Comparison of ENCODE assay signal across 8 cellular contexts in the genomic region with DNA sequence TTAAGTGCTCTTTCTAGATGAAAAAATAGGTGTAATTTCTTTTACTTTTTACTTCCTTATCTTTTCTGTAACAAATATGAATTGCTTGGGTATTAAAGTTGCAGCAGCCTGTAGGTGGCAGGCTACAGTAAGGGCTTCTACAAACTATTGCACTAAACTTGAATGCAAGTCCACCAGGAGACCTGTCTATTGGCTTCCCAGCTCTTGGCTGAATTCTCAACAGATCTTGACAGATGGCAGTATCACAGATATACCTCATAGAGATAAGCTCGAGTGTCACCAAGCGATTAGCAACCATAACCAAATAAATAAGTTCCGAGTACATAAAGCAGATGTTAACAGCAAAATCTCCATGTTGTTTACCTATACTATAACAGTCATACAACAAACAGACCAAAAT. TPM values are rescaled to one million over a fixed set of nuclear protein-coding genes. Genes with fewer than 3 reads are reported as not detected.
A peak's percentile ranks its signal among the peaks of the same experiment; 100 is the strongest.
DNase-seq lines count a peak whose midpoint lies in the region; ATAC-seq, FAIRE-seq and TF ChIP-seq lines count a peak whose summit lies in the region.

No MANE protein-coding gene starts in this region.

- H3K4me1 ChIP-seq in K562 (replicated peaks in 1 of 2; ENCODE audit: control insufficient read depth in 2 of 2, insufficient read depth in 2 of 2, low read length in 2 of 2) = peaks cover 0 to 1% of the 10 kb centered on the region in 2 experiments; a peak in 1 of 5 replicates

- no peaks in the 10 kb centered on the region for H3K27me3 ChIP-seq in K562 (ENCODE audit: control insufficient read depth in 2 of 2, insufficient read depth in 2 of 2, low read length in 2 of 2)

- no peaks in the 10 kb centered on the region for H3K9me3 ChIP-seq in K562 (replicated peaks; ENCODE audit: control insufficient read depth, insufficient read depth, low read depth, low read length)

- no peak for TF ChIP-seq EP300 in Ishikawa (IDR thresholded peaks at IDR 0.05; ENCODE audit: borderline replicate concordance)
- no peak for TF ChIP-seq EP300 in K562 (IDR thresholded peaks at IDR 0.05; ENCODE audit: low read length)

- TF ChIP-seq RAD21 in Ishikawa (IDR thresholded peaks at IDR 0.05; ENCODE audit: low read depth) (peak; percentile 56), K562 (CRISPR knock-in tag; conservative IDR thresholded peaks at IDR 0.05 in 1 of 2, IDR thresholded peaks at IDR 0.05 in 1 of 2) (peak; percentile 68 to 74)

- H2AFZ ChIP-seq in K562 (ENCODE audit: low read depth, low read length) = no peak overlapping the region; the same call in 1 of the 2 replicates

- H4K20me1 ChIP-seq in K562 (replicated peaks; ENCODE audit: control insufficient read depth, insufficient read depth, low read length) = no peaks in the 10 kb centered on the region

- BruUV-seq in K562 (replicated peaks; lab: Mats Ljungman, UMichigan) = no TSS peak

- in situ Hi-C loops in K562 (cut with MboI) = no loop called here

- 15% methylated on average over 3 of the region's 3 CpGs for WGBS in K562 (ENCODE audit: insufficient coverage, low coverage, missing lambda C conversion rate)

- TF ChIP-seq CTCF in K562 (IDR thresholded peaks at IDR 0.05 in 2 of 3, conservative IDR thresholded peaks at IDR 0.05 in 1 of 3; ENCODE audit: insufficient read depth in 2 of 3, low read depth in 1 of 3, low read length in 3 of 3) = peak; percentile 69 to 86 (median 71)

- no peaks in the 10 kb centered on the region for H3K9me1 ChIP-seq in K562 (ENCODE audit: control insufficient read depth, insufficient read depth, low read length)

- peak; percentile 93 for ATAC-seq in SK-N-SH treated with all-trans-retinoic acid at 6 μM for 48 hours
- peak; percentile 93 for ATAC-seq in K562
- no peak for ATAC-seq in GM18520 (IDR thresholded peaks at IDR 0.05; ENCODE audit: unreplicated experiment)
- ATAC-seq in HG03135 (IDR thresholded peaks at IDR 0.05; ENCODE audit: unreplicated experiment) = no peak

- no peaks in the 10 kb centered on the region for H3K79me2 ChIP-seq in K562 (ENCODE audit: control insufficient read depth, insufficient read depth, low read length)

- intact Hi-C loops in K562 (cut with micrococcal nuclease) = loop anchor here (1.0 to 10.0 kb wide), 2 partner anchors 63 to 159 kb away; no protein-coding TSS in a partner anchor

- no peak overlapping the region for H3K9ac ChIP-seq in K562 (ENCODE audit: insufficient read depth in 1 of 2, low read depth in 2 of 2, low read length in 2 of 2)

- CTCF ChIA-PET in K562 (lab: Yijun Ruan, JAX; ENCODE audit: low intra/inter-chr PET ratio) = interaction anchor here (1.0 to 1.4 kb wide), 3 partner anchors 87 to 188 kb away, joined by 4 to 6 read pairs (median 4); no protein-coding TSS in a partner anchor

- no peak overlapping the region for H3K27ac ChIP-seq in K562 (ENCODE audit: extremely low read depth, low read depth, low read length)

- H3K4me2 ChIP-seq in K562 (ENCODE audit: insufficient read depth, low read length) = no peak overlapping the region

- FAIRE-seq in K562 (lab: Jason Lieb, UNC) = peak; percentile 71

- DNase-seq in EL = peak; percentile 54
- peak; percentile 29 to 69 (median 40) for DNase-seq in K562 (ENCODE audit: extremely low read depth in 1 of 4, low spot score in 3 of 4)
- peak; percentile 17 for DNase-seq in iPS DF 19.7 (ENCODE audit: low read depth, low spot score)
- DNase-seq in stimulated activated CD4-positive, alpha-beta T cell treated with anti-CD3 and anti-CD28 coated beads, Interleukin-4, amount 100 ng/mL, for 24 hours = peak; percentile 42

- no peak overlapping the region for H3K4me3 ChIP-seq in K562

- POLR2A ChIA-PET in K562 (lab: Yijun Ruan, JAX) = interaction anchor here (0.6 to 1.8 kb wide), 3 partner anchors 8 to 704 kb away, joined by 3 read pairs; no protein-coding TSS in a partner anchor

- no peaks in the 10 kb centered on the region for H3K36me3 ChIP-seq in K562 (ENCODE audit: control insufficient read depth, insufficient read depth, low read length)

- no peak for TF ChIP-seq POLR2A in K562 (conservative IDR thresholded peaks at IDR 0.05)

TF ChIP-seq in Ishikawa, 13 proteins besides CTCF, POLR2A, EP300 and RAD21:
- TF ChIP-seq YY1 (IDR thresholded peaks at IDR 0.05; ENCODE audit: low read depth) = no peak
- no peak for TF ChIP-seq ZBTB7A (IDR thresholded peaks at IDR 0.05; ENCODE audit: low read depth)
- TF ChIP-seq CREB1 (IDR thresholded peaks at IDR 0.05; ENCODE audit: low read depth) = no peak

TF ChIP-seq in SK-N-SH treated with all-trans-retinoic acid at 6 μM for 48 hours, 23 proteins besides CTCF, POLR2A, EP300 and RAD21:
- TF ChIP-seq ZNF565 (CRISPR knock-in tag; conservative IDR thresholded peaks at IDR 0.05; ENCODE audit: low read depth) (no peak), RARB (CRISPR knock-in tag; IDR thresholded peaks at IDR 0.05) (no peak)

TF ChIP-seq in K562, 482 proteins besides CTCF, POLR2A, EP300 and RAD21 (continues in another document):
- TF ChIP-seq CEBPG (CRISPR knock-in tag; IDR thresholded peaks at IDR 0.05) = no peak
- TF ChIP-seq CEBPG (tag; conservative IDR thresholded peaks at IDR 0.05 in 1 of 2, IDR thresholded peaks at IDR 0.05 in 1 of 2) = 0 out of 4 replicates have a peak, but pooled peaks of 1 of the 2 experiments have one; percentile 20
- TF ChIP-seq, protein P1, sequence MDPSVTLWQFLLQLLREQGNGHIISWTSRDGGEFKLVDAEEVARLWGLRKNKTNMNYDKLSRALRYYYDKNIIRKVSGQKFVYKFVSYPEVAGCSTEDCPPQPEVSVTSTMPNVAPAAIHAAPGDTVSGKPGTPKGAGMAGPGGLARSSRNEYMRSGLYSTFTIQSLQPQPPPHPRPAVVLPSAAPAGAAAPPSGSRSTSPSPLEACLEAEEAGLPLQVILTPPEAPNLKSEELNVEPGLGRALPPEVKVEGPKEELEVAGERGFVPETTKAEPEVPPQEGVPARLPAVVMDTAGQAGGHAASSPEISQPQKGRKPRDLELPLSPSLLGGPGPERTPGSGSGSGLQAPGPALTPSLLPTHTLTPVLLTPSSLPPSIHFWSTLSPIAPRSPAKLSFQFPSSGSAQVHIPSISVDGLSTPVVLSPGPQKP (CRISPR knock-in tag; IDR thresholded peaks at IDR 0.05) = no peak
- TF ChIP-seq GATAD2B (IDR thresholded peaks at IDR 0.05; ENCODE audit: borderline replicate concordance) = 0 out of 2 replicates have a peak, but pooled peaks have one; percentile 10
- TF ChIP-seq, protein P2, sequence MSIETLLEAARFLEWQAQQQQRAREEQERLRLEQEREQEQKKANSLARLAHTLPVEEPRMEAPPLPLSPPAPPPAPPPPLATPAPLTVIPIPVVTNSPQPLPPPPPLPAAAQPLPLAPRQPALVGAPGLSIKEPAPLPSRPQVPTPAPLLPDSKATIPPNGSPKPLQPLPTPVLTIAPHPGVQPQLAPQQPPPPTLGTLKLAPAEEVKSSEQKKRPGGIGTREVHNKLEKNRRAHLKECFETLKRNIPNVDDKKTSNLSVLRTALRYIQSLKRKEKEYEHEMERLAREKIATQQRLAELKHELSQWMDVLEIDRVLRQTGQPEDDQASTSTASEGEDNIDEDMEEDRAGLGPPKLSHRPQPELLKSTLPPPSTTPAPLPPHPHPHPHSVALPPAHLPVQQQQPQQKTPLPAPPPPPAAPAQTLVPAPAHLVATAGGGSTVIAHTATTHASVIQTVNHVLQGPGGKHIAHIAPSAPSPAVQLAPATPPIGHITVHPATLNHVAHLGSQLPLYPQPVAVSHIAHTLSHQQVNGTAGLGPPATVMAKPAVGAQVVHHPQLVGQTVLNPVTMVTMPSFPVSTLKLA (conservative IDR thresholded peaks at IDR 0.05) = 0 out of 4 replicates have a peak, but pooled peaks of 1 of the 2 experiments have one; percentile 30
- peak; percentile 51; the same call in 1 of the 2 replicates for TF ChIP-seq SMARCA4 (IDR thresholded peaks at IDR 0.05)

RNA-seq across cellular contexts. Expression of a gene that starts 5.9 kb away (rescaled TPM):
- 12.0 and 37.2 TPM in 2 replicates for total RNA-seq in K562 (2011; cell fraction: chromatin; rRNA removed; ENCODE audit: low replicate concordance)
- 6.0 and 12.2 TPM in 2 replicates for total RNA-seq in K562 (2011; cell fraction: nucleolus; rRNA removed)
- total RNA-seq in K562 (2011; cell fraction: nucleoplasm; rRNA removed) = 9.2 and 12.9 TPM in 2 replicates
- total RNA-seq in K562 (2014; rRNA removed) (7.6 and 7.9 TPM in 2 replicates), K562 (2014; rRNA removed; fragmentation: Illumina TruSeq; extraction: Trizol) (10.6 and 12.2 TPM in 2 replicates), K562 (2015; rRNA removed; fragmentation: Illumina TruSeq; extraction: Trizol) (10.9 and 12.3 TPM in 2 replicates), K562 (2021) (6.8 and 7.2 TPM in 2 replicates)
- polyA plus RNA-seq in K562 (2011; rRNA removed) (22.7 and 29.1 TPM in 2 replicates), K562 (2014; fragmentation: Illumina TruSeq; extraction: Trizol) (7.4 and 10.2 TPM in 2 replicates), K562 (2014; fragmentation: Nextera tagmentation; extraction: Ambion mirVana) (1 to 10 TPM; 4.2 to 4.4 TPM), K562 (2014; rRNA removed) (13.3 and 15.4 TPM in 2 replicates)
- 7.8 and 14.4 TPM in 2 replicates for polyA plus RNA-seq in K562 (2011; cell fraction: cytosol; rRNA removed)
- polyA plus RNA-seq in K562 (2011; cell fraction: nucleus; rRNA removed) = 36.2 and 69.5 TPM in 2 replicates
- polyA plus RNA-seq in K562 (2012) = 8.7 and 16.2 TPM in 2 replicates
- 13.0 and 17.0 TPM in 2 replicates for polyA minus RNA-seq in K562 (2011; rRNA and poly(A)+ RNA removed)
- 6.9 and 8.6 TPM in 2 replicates for polyA minus RNA-seq in K562 (2011; cell fraction: cytosol; rRNA and poly(A)+ RNA removed)
- 7.1 and 24.4 TPM in 2 replicates for polyA minus RNA-seq in K562 (2011; cell fraction: nucleus; rRNA and poly(A)+ RNA removed)

RNA-seq across cellular contexts. Expression of a gene that starts 50.9 kb away (rescaled TPM):
- not detected in 2 replicates for total RNA-seq in K562 (2011; cell fraction: chromatin; rRNA removed; ENCODE audit: low replicate concordance)
- not detected in 2 replicates for total RNA-seq in K562 (2011; cell fraction: nucleolus; rRNA removed)
- not detected in 2 replicates for total RNA-seq in K562 (2011; cell fraction: nucleoplasm; rRNA removed)
- total RNA-seq in K562 (2014; rRNA removed) (not detected in 2 replicates), K562 (2014; rRNA removed; fragmentation: Illumina TruSeq; extraction: Trizol) (not detected in 2 replicates), K562 (2015; rRNA removed; fragmentation: Illumina TruSeq; extraction: Trizol) (not detected in 2 replicates), K562 (2021) (not detected in 2 replicates)
- polyA plus RNA-seq in K562 (2011; rRNA removed) (not detected in 2 replicates), K562 (2014; fragmentation: Illumina TruSeq; extraction: Trizol) (not detected in 2 replicates), K562 (2014; fragmentation: Nextera tagmentation; extraction: Ambion mirVana) (not detected), K562 (2014; rRNA removed) (not detected in 2 replicates)
- polyA plus RNA-seq in K562 (2011; cell fraction: cytosol; rRNA removed) = not detected in 2 replicates
- polyA plus RNA-seq in K562 (2011; cell fraction: nucleus; rRNA removed) = not detected in 2 replicates
- polyA plus RNA-seq in K562 (2012) = 1.7 TPM in 1 of 2 replicates, not detected in the other
- polyA minus RNA-seq in K562 (2011; rRNA and poly(A)+ RNA removed) = not detected in 2 replicates
- not detected in 2 replicates for polyA minus RNA-seq in K562 (2011; cell fraction: cytosol; rRNA and poly(A)+ RNA removed)
- polyA minus RNA-seq in K562 (2011; cell fraction: nucleus; rRNA and poly(A)+ RNA removed) = not detected in 2 replicates

Comparison
In these comparisons a context has a peak if more than half of its experiments do, and no peak if none do; other contexts are left out.
1. ATAC-seq: peak in SK-N-SH treated with all-trans-retinoic acid at 6 μM for 48 hours (single experiment) and K562 (single experiment); none in GM18520 (single experiment) and HG03135 (single experiment).
2. Peak in every context shown above with its lines, with median percentiles within 50 percentile points of each other: DNase-seq.